In the genomic region with DNA sequence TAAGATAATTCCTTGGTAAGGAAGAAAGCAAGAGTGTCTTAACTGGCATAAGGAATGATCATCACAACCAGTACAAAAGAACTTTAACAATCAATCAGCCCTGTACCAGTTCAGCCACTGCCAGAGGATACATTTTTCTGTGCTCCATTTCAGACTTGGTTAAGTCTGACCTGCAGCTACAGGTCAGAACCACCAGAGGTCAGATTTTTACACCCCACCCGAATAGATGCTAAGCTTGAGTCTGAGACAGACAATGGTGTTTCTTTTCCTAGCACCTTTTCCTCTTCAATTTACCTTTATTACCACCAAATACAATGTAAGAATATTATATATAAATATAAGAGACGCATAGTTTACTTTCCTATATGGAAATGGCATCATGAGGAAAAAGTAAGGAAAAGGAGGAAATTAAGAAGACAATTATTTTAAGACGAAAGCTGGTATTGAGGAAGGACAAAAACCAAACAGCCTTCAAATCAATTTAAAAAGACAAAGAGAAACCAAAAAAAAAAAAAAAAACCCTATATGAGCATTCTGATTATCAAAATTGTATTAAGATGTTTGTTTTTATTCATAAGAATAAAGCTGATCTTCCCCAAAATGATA, we compare ENCODE assay signal across 8 cellular contexts.
A peak's percentile ranks its signal among the peaks of the same experiment; 100 is the strongest.
DNase-seq lines count a peak whose midpoint lies in the region; ATAC-seq and TF ChIP-seq lines count a peak whose summit lies in the region.

No MANE protein-coding gene starts in this region.

- H3K27me3 Mint-ChIP-seq in nephron (ENCODE audit: low read depth), result peaks cover 4% of the 10 kb centered on the region

- peaks cover 45% of the 10 kb centered on the region for H3K4me1 Mint-ChIP-seq in nephron

- H3K9me3 Mint-ChIP-seq in nephron, result no peaks in the 10 kb centered on the region

- ATAC-seq in GM19463 (IDR thresholded peaks at IDR 0.05; ENCODE audit: unreplicated experiment) (peak; percentile 86), HG03354 (IDR thresholded peaks at IDR 0.05; ENCODE audit: poor library complexity, severe bottlenecking, unreplicated experiment) (peak; percentile 96), Panc1 (peak; percentile 69; the same call in 1 of the 2 replicates)

- in situ Hi-C loops in Panc1 (cut with HindIII; ENCODE audit: low pct_unique_long_range_greater_than_20kb, low sequenced_read_pairs), result no loop called here

- no peaks in the 10 kb centered on the region for H3K9me3 ChIP-seq in Panc1 (ENCODE audit: control insufficient read depth, insufficient read depth, low read depth, low read length)

- CTCF ChIA-PET in Panc1 (lab: Charles Lee), result interaction anchor here (0.6 to 1.1 kb wide), 2 partner anchors 429 to 580 kb away, joined by 4 to 6 read pairs; no protein-coding TSS in a partner anchor

- no peaks in the 10 kb centered on the region for H3K4me1 ChIP-seq in Panc1 (ENCODE audit: control insufficient read depth, insufficient read depth, low read length)

- H3K4me3 ChIP-seq in Panc1 (ENCODE audit: low read depth in 2 of 2, low read length in 2 of 2), result no peak overlapping the region
- no peak overlapping the region for H3K4me3 ChIP-seq in epithelial cell of proximal tubule (ENCODE audit: low read depth, low read length)

- H3K36me3 Mint-ChIP-seq in nephron (ENCODE audit: low read depth), result no peaks in the 10 kb centered on the region

- no peaks in the 10 kb centered on the region for H3K36me3 ChIP-seq in Panc1 (ENCODE audit: control insufficient read depth, insufficient read depth, low read length)

- H3K27me3 ChIP-seq in Panc1 (ENCODE audit: control insufficient read depth, insufficient read depth, low read length), result peaks cover 5% of the 10 kb centered on the region; the same call in 1 of the 2 replicates

- no peak overlapping the region for H3K4me3 Mint-ChIP-seq in nephron

- POLR2A ChIA-PET in Panc1 (lab: Charles Lee), result interaction anchor here (0.6 kb wide), 1 partner anchor 12 kb away, joined by 11 read pairs; no protein-coding TSS in a partner anchor

- peak; percentile 26 for DNase-seq in NCI-H2196 (lab: John Stamatoyannopoulos, UW; ENCODE audit: unreplicated experiment)
- no peak for DNase-seq in NCI-H2196 treated with DMSO at 0.1 percent for 48 hours (lab: John Stamatoyannopoulos, UW; ENCODE audit: unreplicated experiment)
- DNase-seq in Panc1 (ENCODE audit: low read depth, low spot score), result peak; percentile 20
- no peak for DNase-seq in epithelial cell of proximal tubule (ENCODE audit: low read depth)
- DNase-seq in activated CD4-positive, CD25-positive, alpha-beta regulatory T cell treated with anti-CD3 and anti-CD28 coated beads, Interleukin-2, amount 50 U/mL, for 72 hours, result no peak

- no peak overlapping the region for H3K27ac ChIP-seq in Panc1 (ENCODE audit: low read length)

- BruUV-seq in Panc1 (replicated peaks; lab: Mats Ljungman, UMichigan), result no TSS peak

- peak overlapping the region; percentile 74 to 84 (median 78) for H3K27ac Mint-ChIP-seq in nephron

- peak; percentile 76 for TF ChIP-seq CTCF in Panc1 (IDR thresholded peaks at IDR 0.05)
- TF ChIP-seq CTCF in epithelial cell of proximal tubule (conservative IDR thresholded peaks at IDR 0.05; ENCODE audit: low read depth, low read length), result peak; percentile 94
- TF ChIP-seq CTCF in nephron (IDR thresholded peaks at IDR 0.05; ENCODE audit: unreplicated experiment in 3 of 3), result peak; percentile 78 to 83 (median 78)

- intact Hi-C loops in Panc1 (cut with micrococcal nuclease; ENCODE audit: unreplicated experiment), result loop anchor here (2.0 kb wide), 1 partner anchor 430 kb away; no protein-coding TSS in a partner anchor

Comparison
In these comparisons a context has a peak if more than half of its experiments do, and no peak if none do; other contexts are left out.
1. DNase-seq: peak in NCI-H2196 (single experiment) and Panc1 (single experiment); none in NCI-H2196 treated with DMSO at 0.1 percent for 48 hours (single experiment), epithelial cell of proximal tubule (single experiment) and activated CD4-positive, CD25-positive, alpha-beta regulatory T cell treated with anti-CD3 and anti-CD28 coated beads, Interleukin-2, amount 50 U/mL, for 72 hours (single experiment).
2. Peak in every context shown above with its lines, with median percentiles within 50 percentile points of each other: ATAC-seq and CTCF ChIP-seq.